In genomic region chr1:197909346-197909745, GRCh38 we compare ENCODE assay signal across 1 cellular context.
TF ChIP-seq lines count a peak whose summit lies in the region.

No MANE protein-coding gene starts in this region.

TF ChIP-seq in HEK293, 187 proteins besides CTCF, POLR2A, EP300 and RAD21 (continued from another document):
- TF ChIP-seq ZNF221 (tag by site-specific recombination; IDR thresholded peaks at IDR 0.05; ENCODE audit: borderline replicate concordance): no peak
- TF ChIP-seq MEIS1 (CRISPR knock-in tag; IDR thresholded peaks at IDR 0.05; ENCODE audit: borderline replicate concordance): no peak
